In genomic region chr14:86405250-86405649, GRCh38 we compare ENCODE assay signal across 30 cellular contexts.
"Had no signal": no experiment of that assay in that cellular context is flagged by ENCODE, and none has a peak within 500 bp of the region (broad histone marks: within the 10 kb centered on the region; RNA-seq: fewer than 3 reads in every experiment).

No MANE protein-coding gene starts in this region.

- H3K4me3 Mint-ChIP-seq: activated CD8-positive, alpha-beta T cell treated with anti-CD3 and anti-CD28 coated beads for 36 hours; activated naive CD8-positive, alpha-beta T cell treated with anti-CD3 and anti-CD28 coated beads, Interleukin-2, amount 50 U/mL, for 24 hours; brain; T-helper 1 cell treated with Interleukin-12 subunit alpha and Interleukin-12 subunit beta and Interleukin-4 antibody, amounts not matched to agents 30 μg/mL and 1 μg/mL, for 36 hours had no signal

- H3K9me3 Mint-ChIP-seq: activated CD8-positive, alpha-beta T cell treated with anti-CD3 and anti-CD28 coated beads for 36 hours had no signal

- H3K4me1 Mint-ChIP-seq: activated naive CD8-positive, alpha-beta T cell treated with anti-CD3 and anti-CD28 coated beads, Interleukin-2, amount 50 U/mL, for 24 hours; brain had no signal

- DNase-seq: activated CD4-positive, alpha-beta T cell treated with anti-CD3 and anti-CD28 coated beads for 4 hours; activated CD8-positive, alpha-beta memory T cell treated with anti-CD3 and anti-CD28 coated beads, Interleukin-2, amount 50 U/mL, for 48 hours; activated CD8-positive, alpha-beta T cell treated with anti-CD3 and anti-CD28 coated beads for 36 hours; activated effector memory CD4-positive, alpha-beta T cell treated with anti-CD3 and anti-CD28 coated beads, Interleukin-2, amount 50 U/mL, for 16 hours; activated naive CD4-positive, alpha-beta T cell treated with Interleukin-2 at 50 U/mL for 16 hours; activated naive CD8-positive, alpha-beta T cell treated with anti-CD3 and anti-CD28 coated beads, Interleukin-2, amount 50 U/mL, for 24 hours; activated T-cell treated with anti-CD3 and anti-CD28 coated beads, Interleukin-2, amount 50 U/mL, for 1 hour; amygdala; MG63; MV-4-11; NCI-H1092 treated with DMSO at 0.1 percent for 48 hours; NCI-H1417 treated with DMSO at 0.1 percent for 48 hours; NCI-H1694; NCI-H2029; NCI-H2107; NCI-H2171 treated with DMSO at 0.1 percent for 48 hours; NCI-H345; NCI-H510A treated with DMSO at 0.1 percent for 48 hours; NCI-H69; NK-92 treated with Interleukin-12 subunit alpha and Interleukin-12 subunit beta, amount 100 ng/mL, for 24 hours; OCI-M1; Right ventricle myocardium superior; RPMI8226; SJCRH30 had no signal

- H3K27ac ChIP-seq: cardiac muscle cell, SJCRH30 had no signal

- H3K27ac Mint-ChIP-seq: activated CD8-positive, alpha-beta T cell treated with anti-CD3 and anti-CD28 coated beads for 36 hours; activated naive CD4-positive, alpha-beta T cell treated with anti-CD3 and anti-CD28 coated beads, Interleukin-2, amount 50 U/mL, for 72 hours; activated naive CD8-positive, alpha-beta T cell treated with anti-CD3 and anti-CD28 coated beads, Interleukin-2, amount 50 U/mL, for 24 hours; brain; T-helper 1 cell treated with Interleukin-12 subunit alpha and Interleukin-12 subunit beta and Interleukin-4 antibody, amounts not matched to agents 30 μg/mL and 1 μg/mL, for 36 hours had no signal

- H3K36me3 ChIP-seq: cardiac muscle cell, MG63, SJCRH30 had no signal

- H3K27me3 Mint-ChIP-seq: activated CD8-positive, alpha-beta T cell treated with anti-CD3 and anti-CD28 coated beads for 36 hours; activated naive CD8-positive, alpha-beta T cell treated with anti-CD3 and anti-CD28 coated beads, Interleukin-2, amount 50 U/mL, for 24 hours; brain had no signal

- H3K4me1 ChIP-seq: SJCRH30 had no signal

- ATAC-seq: activated CD4-positive, CD25-positive, alpha-beta regulatory T cell treated with anti-CD3 and anti-CD28 coated beads, Interleukin-2, amount 50 U/mL, for 24 hours; activated CD8-positive, alpha-beta T cell treated with anti-CD3 and anti-CD28 coated beads for 36 hours; activated naive CD4-positive, alpha-beta T cell treated with anti-CD3 and anti-CD28 coated beads, Interleukin-2, amount 50 U/mL, for 72 hours; activated naive CD8-positive, alpha-beta T cell treated with anti-CD3 and anti-CD28 coated beads, Interleukin-2, amount 50 U/mL, for 24 hours; Panc1 had no signal

- H3K36me3 Mint-ChIP-seq: activated naive CD4-positive, alpha-beta T cell treated with anti-CD3 and anti-CD28 coated beads, Interleukin-2, amount 50 U/mL, for 72 hours; brain had no signal

- H3K27me3 ChIP-seq: cardiac muscle cell, MG63, SJCRH30 had no signal

- H3K9me3 ChIP-seq: MG63, SJCRH30 had no signal

- H3K4me3 ChIP-seq: cardiac muscle cell, MG63, SJCRH30 had no signal
